ENCODE assay signal across 19 cellular contexts in the genomic region with DNA sequence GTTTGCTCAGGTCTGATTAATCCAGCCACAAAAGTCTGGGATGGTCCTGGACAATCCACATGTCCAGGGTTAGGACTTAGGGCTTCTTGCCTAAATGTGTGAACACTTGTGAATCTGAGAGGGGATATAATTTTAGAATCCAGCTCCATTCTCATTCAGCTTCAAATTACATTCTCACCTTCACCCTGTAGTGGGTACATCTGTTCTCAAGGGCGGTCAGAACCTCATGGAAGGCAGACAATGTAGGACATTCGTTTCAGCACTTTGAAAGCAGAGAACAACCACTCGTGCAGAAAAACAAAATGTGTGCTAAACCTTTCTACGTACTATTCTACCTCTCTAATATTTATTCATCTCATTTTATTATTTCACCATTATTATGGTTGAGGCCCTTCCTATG. TPM values are rescaled to one million over a fixed set of nuclear protein-coding genes. Genes with fewer than 3 reads are reported as not detected.
DNase-seq lines count a peak whose midpoint lies in the region; ATAC-seq, FAIRE-seq and TF ChIP-seq lines count a peak whose summit lies in the region.
"Had no signal": no experiment of that assay in that cellular context is flagged by ENCODE, and none has a peak within 500 bp of the region (broad histone marks: within the 10 kb centered on the region; RNA-seq: fewer than 3 reads in every experiment).

No MANE protein-coding gene starts in this region.

- H3K4me3 ChIP-seq in gastrocnemius medialis = no peak overlapping the region
- H3K4me3 ChIP-seq: prostate gland had no signal

- H3K36me3 ChIP-seq in gastrocnemius medialis = no peaks in the 10 kb centered on the region
- H3K36me3 ChIP-seq: prostate gland, upper lobe of right lung had no signal

- no peak for TF ChIP-seq POLR2A in GM12891 (IDR thresholded peaks at IDR 0.05; ENCODE audit: low read depth, low read length)
- TF ChIP-seq POLR2A in gastrocnemius medialis (IDR thresholded peaks at IDR 0.05) = no peak

- ATAC-seq in activated naive CD8-positive, alpha-beta T cell treated with anti-CD3 and anti-CD28 coated beads, Interleukin-2, amount 50 U/mL, for 24 hours = no peak
- peak; percentile 42 to 75 for ATAC-seq in gastrocnemius medialis

- peak overlapping the region; percentile 87 for H3K4me3 Mint-ChIP-seq in activated CD4-positive, alpha-beta memory T cell treated with anti-CD3 and anti-CD28 coated beads, Interleukin-2, amount 10 ng/mL, durations not matched to agents 7 days and 5 days
- no peak overlapping the region for H3K4me3 Mint-ChIP-seq in activated CD4-positive, alpha-beta memory T cell treated with anti-CD3 and anti-CD28 coated beads for 36 hours
- peak overlapping the region; percentile 86 for H3K4me3 Mint-ChIP-seq in activated naive CD8-positive, alpha-beta T cell treated with anti-CD3 and anti-CD28 coated beads, Interleukin-2, amount 50 U/mL, for 24 hours
- H3K4me3 Mint-ChIP-seq: HFFc6 had no signal

- TF ChIP-seq CTCF in gastrocnemius medialis (IDR thresholded peaks at IDR 0.05 in 4 of 5, conservative IDR thresholded peaks at IDR 0.05 in 1 of 5) = no peak
- no peak for TF ChIP-seq CTCF in GM10266 (IDR thresholded peaks at IDR 0.05; ENCODE audit: control insufficient read depth, insufficient read depth, low read depth, missing control alignments)

- no peak for DNase-seq in activated CD4-positive, alpha-beta memory T cell treated with anti-CD3 and anti-CD28 coated beads, Interleukin-2, amount 10 ng/mL, durations not matched to agents 7 days and 5 days
- no peak for DNase-seq in activated CD4-positive, alpha-beta memory T cell treated with anti-CD3 and anti-CD28 coated beads for 36 hours
- no peak for DNase-seq in GM12891 (ENCODE audit: insufficient read length, low spot score)
- DNase-seq in activated naive CD8-positive, alpha-beta T cell treated with anti-CD3 and anti-CD28 coated beads, Interleukin-2, amount 50 U/mL, for 24 hours = no peak
- DNase-seq in gastrocnemius medialis = no peak
- no peak for DNase-seq in GM10266 (ENCODE audit: extremely low spot score)
- no peak for DNase-seq in NCI-H526 (lab: John Stamatoyannopoulos, UW)
- DNase-seq in DMS 273 (lab: John Stamatoyannopoulos, UW; ENCODE audit: unreplicated experiment) = no peak
- DNase-seq: ACHN; COR-L47; effector CD8-positive, alpha-beta T cell; HFFc6; mammary epithelial cell; NCI-H1436; NCI-H226; NK-92 treated with Interleukin-12 subunit alpha and Interleukin-12 subunit beta, amount 100 ng/mL, for 24 hours; stimulated activated naive CD8-positive, alpha-beta T cell treated with anti-CD3 and anti-CD28 coated beads, Interleukin-15, amount 100 ng/mL, for 72 hours; upper lobe of right lung had no signal

- peaks cover 13% of the 10 kb centered on the region for H3K27me3 Mint-ChIP-seq in activated CD4-positive, alpha-beta memory T cell treated with anti-CD3 and anti-CD28 coated beads, Interleukin-2, amount 10 ng/mL, durations not matched to agents 7 days and 5 days
- H3K27me3 Mint-ChIP-seq in activated CD4-positive, alpha-beta memory T cell treated with anti-CD3 and anti-CD28 coated beads for 36 hours = peaks cover 1% of the 10 kb centered on the region
- H3K27me3 Mint-ChIP-seq in activated naive CD8-positive, alpha-beta T cell treated with anti-CD3 and anti-CD28 coated beads, Interleukin-2, amount 50 U/mL, for 24 hours = no peaks in the 10 kb centered on the region

- H3K36me3 Mint-ChIP-seq in activated CD4-positive, alpha-beta memory T cell treated with anti-CD3 and anti-CD28 coated beads, Interleukin-2, amount 10 ng/mL, durations not matched to agents 7 days and 5 days (ENCODE audit: low read depth) = peaks cover 33% of the 10 kb centered on the region
- no peaks in the 10 kb centered on the region for H3K36me3 Mint-ChIP-seq in activated CD4-positive, alpha-beta memory T cell treated with anti-CD3 and anti-CD28 coated beads for 36 hours
- H3K36me3 Mint-ChIP-seq in activated naive CD8-positive, alpha-beta T cell treated with anti-CD3 and anti-CD28 coated beads, Interleukin-2, amount 50 U/mL, for 24 hours (ENCODE audit: low read depth) = peaks cover 12% of the 10 kb centered on the region

- peaks cover 18 to 19% of the 10 kb centered on the region in 2 donors for H3K4me1 ChIP-seq in gastrocnemius medialis

- peak; percentile 66 for FAIRE-seq in GM12891 (lab: Jason Lieb, UNC)

- in situ Hi-C loops in gastrocnemius medialis (cut with MboI; ENCODE audit: low sequenced_read_pairs in 4 of 4) = no loop called here

- CTCF ChIA-PET in activated CD4-positive, alpha-beta memory T cell treated with anti-CD3 and anti-CD28 coated beads, Interleukin-2, amount 10 ng/mL, durations not matched to agents 7 days and 5 days (lab: Charles Lee) = interaction anchor here (1.0 to 2.0 kb wide), 4 partner anchors 30 to 113 kb away, joined by 3 to 8 read pairs (median 5); a partner anchor contains a TSS
- CTCF ChIA-PET in activated CD4-positive, alpha-beta memory T cell treated with anti-CD3 and anti-CD28 coated beads for 36 hours (lab: Charles Lee) = interaction anchor here (1.0 to 2.8 kb wide), 4 partner anchors 29 to 217 kb away, joined by 3 to 14 read pairs (median 6); no protein-coding TSS in a partner anchor

- no peaks in the 10 kb centered on the region for H3K27me3 ChIP-seq in gastrocnemius medialis
- H3K27me3 ChIP-seq: upper lobe of right lung had no signal

- peaks cover 32% of the 10 kb centered on the region for H3K4me1 Mint-ChIP-seq in activated CD4-positive, alpha-beta memory T cell treated with anti-CD3 and anti-CD28 coated beads, Interleukin-2, amount 10 ng/mL, durations not matched to agents 7 days and 5 days
- peaks cover 47% of the 10 kb centered on the region for H3K4me1 Mint-ChIP-seq in activated CD4-positive, alpha-beta memory T cell treated with anti-CD3 and anti-CD28 coated beads for 36 hours (ENCODE audit: low read depth)
- peaks cover 80% of the 10 kb centered on the region for H3K4me1 Mint-ChIP-seq in activated naive CD8-positive, alpha-beta T cell treated with anti-CD3 and anti-CD28 coated beads, Interleukin-2, amount 50 U/mL, for 24 hours

- H3K9me3 ChIP-seq in gastrocnemius medialis = no peaks in the 10 kb centered on the region
- H3K9me3 ChIP-seq: prostate gland, upper lobe of right lung had no signal

- H3K27ac Mint-ChIP-seq in activated CD4-positive, alpha-beta memory T cell treated with anti-CD3 and anti-CD28 coated beads, Interleukin-2, amount 10 ng/mL, durations not matched to agents 7 days and 5 days = no peak overlapping the region
- no peak overlapping the region for H3K27ac Mint-ChIP-seq in activated CD4-positive, alpha-beta memory T cell treated with anti-CD3 and anti-CD28 coated beads for 36 hours
- H3K27ac Mint-ChIP-seq in activated naive CD8-positive, alpha-beta T cell treated with anti-CD3 and anti-CD28 coated beads, Interleukin-2, amount 50 U/mL, for 24 hours = no peak overlapping the region
- H3K27ac Mint-ChIP-seq: HFFc6 had no signal

- POLR2A ChIA-PET in activated CD4-positive, alpha-beta memory T cell treated with anti-CD3 and anti-CD28 coated beads, Interleukin-2, amount 10 ng/mL, durations not matched to agents 7 days and 5 days (lab: Charles Lee) = interaction anchor here (1.0 to 2.2 kb wide), 7 partner anchors 24 to 1233 kb away, joined by 3 to 9 read pairs (median 3); a partner anchor contains a TSS
- POLR2A ChIA-PET in activated CD4-positive, alpha-beta memory T cell treated with anti-CD3 and anti-CD28 coated beads for 36 hours (lab: Charles Lee) = no interaction called here

- H3K9me3 Mint-ChIP-seq in activated CD4-positive, alpha-beta memory T cell treated with anti-CD3 and anti-CD28 coated beads, Interleukin-2, amount 10 ng/mL, durations not matched to agents 7 days and 5 days = peaks cover 3% of the 10 kb centered on the region
- H3K9me3 Mint-ChIP-seq in activated CD4-positive, alpha-beta memory T cell treated with anti-CD3 and anti-CD28 coated beads for 36 hours = no peaks in the 10 kb centered on the region
- no peaks in the 10 kb centered on the region for H3K9me3 Mint-ChIP-seq in activated naive CD8-positive, alpha-beta T cell treated with anti-CD3 and anti-CD28 coated beads, Interleukin-2, amount 50 U/mL, for 24 hours
- H3K9me3 Mint-ChIP-seq: HFFc6 had no signal

- intact Hi-C loops in activated CD4-positive, alpha-beta memory T cell treated with anti-CD3 and anti-CD28 coated beads for 36 hours (cut with micrococcal nuclease) = loop anchor here (5.0 kb wide), 1 partner anchor 125 kb away; a partner anchor contains a TSS
- intact Hi-C loops in gastrocnemius medialis (cut with DNase I; ENCODE audit: low total_unique reads) = loop anchor here (5.0 kb wide), 2 partner anchors 40 to 60 kb away; no protein-coding TSS in a partner anchor

- H3K27ac ChIP-seq in gastrocnemius medialis = peak overlapping the region in 1 of 4 donors; percentile 60
- H3K27ac ChIP-seq: prostate gland had no signal

TF ChIP-seq in GM12891, 5 proteins besides CTCF, POLR2A, EP300 and RAD21:
- TF ChIP-seq POU2F2 (IDR thresholded peaks at IDR 0.05; ENCODE audit: low read depth, low read length) (no peak), POLR2AphosphoS5 (IDR thresholded peaks at IDR 0.05; ENCODE audit: low read depth, low read length) (no peak), PAX5 (IDR thresholded peaks at IDR 0.05; ENCODE audit: insufficient read depth, low read length, severe bottlenecking) (no peak), TAF1 (IDR thresholded peaks at IDR 0.05; ENCODE audit: low read depth, low read length) (no peak), SPI1 (IDR thresholded peaks at IDR 0.05; ENCODE audit: low read depth, low read length) (no peak)

RNA-seq across cellular contexts. Expression of a gene that starts 1.2 kb away (rescaled TPM):
- total RNA-seq in activated CD4-positive, alpha-beta memory T cell treated with anti-CD3 and anti-CD28 coated beads, Interleukin-2, amount 10 ng/mL, durations not matched to agents 7 days and 5 days = 10 to 100 TPM; 10.4 to 13.3 TPM
- total RNA-seq in activated CD4-positive, alpha-beta memory T cell treated with anti-CD3 and anti-CD28 coated beads for 36 hours = 1 to 10 TPM in 1 of 2 experiments, under 1 TPM in 1; 0.93 to 1.1 TPM
- polyA plus RNA-seq in GM12891 (2012; ENCODE audit: low read depth, missing spikeins) = 0.85 TPM
- total RNA-seq in gastrocnemius medialis = 1 to 10 TPM in 1 of 4 donors, under 1 TPM in 2, not detected in 1; 0.07 to 3.3 (median 0.20) TPM

RNA-seq across cellular contexts. Expression of a gene that starts 45.8 kb away (rescaled TPM):
- under 1 TPM; 0.53 to 0.63 TPM for total RNA-seq in activated CD4-positive, alpha-beta memory T cell treated with anti-CD3 and anti-CD28 coated beads, Interleukin-2, amount 10 ng/mL, durations not matched to agents 7 days and 5 days
- 1 to 10 TPM; 1.7 to 1.9 TPM for total RNA-seq in activated CD4-positive, alpha-beta memory T cell treated with anti-CD3 and anti-CD28 coated beads for 36 hours
- polyA plus RNA-seq in GM12891 (2012; ENCODE audit: low read depth, missing spikeins) = 0.69 TPM
- 1 to 10 TPM in 3 of 4 donors, under 1 TPM in 1; 0.75 to 3.4 (median 2.5) TPM for total RNA-seq in gastrocnemius medialis
